Comparison of ENCODE assay signal across 14 cellular contexts in genomic region chr10:119723161-119723560, GRCh38. TPM values are rescaled to one million over a fixed set of nuclear protein-coding genes. Genes with fewer than 3 reads are reported as not detected.
DNase-seq lines count a peak whose midpoint lies in the region; ATAC-seq and TF ChIP-seq lines count a peak whose summit lies in the region.
"Had no signal": no experiment of that assay in that cellular context is flagged by ENCODE, and none has a peak within 500 bp of the region (broad histone marks: within the 10 kb centered on the region; RNA-seq: fewer than 3 reads in every experiment).

No MANE protein-coding gene starts in this region.

- ATAC-seq in HG03457 (IDR thresholded peaks at IDR 0.05; ENCODE audit: unreplicated experiment) = no peak
- ATAC-seq in upper lobe of left lung (ENCODE audit: low FRiP score in 2 of 2) = no peak

- H3K4me2 ChIP-seq in BLaER1 = peak overlapping the region; percentile 95; the same call in 1 of the 2 replicates

- no peaks in the 10 kb centered on the region for H3K27me3 ChIP-seq in BLaER1
- no peaks in the 10 kb centered on the region for H3K27me3 ChIP-seq in HUES48 (ENCODE audit: control insufficient read depth, insufficient read depth, low read length)
- no peaks in the 10 kb centered on the region for H3K27me3 ChIP-seq in upper lobe of left lung
- H3K27me3 ChIP-seq: SJSA1 had no signal

- H3K27ac Mint-ChIP-seq in activated T-helper 1 cell treated with anti-CD3 and anti-CD28 coated beads, Interleukin-12 subunit alpha, Interleukin-12 subunit beta, Interleukin-2, Interleukin-4 antibody, amounts not matched to agents 30 ng/mL and 10 ng/mL and 1 ng/mL, durations not matched to agents 14 hours and 24 hours and 36 hours = peak overlapping the region; percentile 1
- no peak overlapping the region for H3K27ac Mint-ChIP-seq in neural crest cell (ENCODE audit: unreplicated experiment)

- H3K36me3 ChIP-seq in BLaER1 = peaks cover 21% of the 10 kb centered on the region
- H3K36me3 ChIP-seq in HUES48 (ENCODE audit: control insufficient read depth, insufficient read depth, low read length) = no peaks in the 10 kb centered on the region
- no peaks in the 10 kb centered on the region for H3K36me3 ChIP-seq in upper lobe of left lung

- no peak for TF ChIP-seq CTCF in neural crest cell (conservative IDR thresholded peaks at IDR 0.05)
- no peak for TF ChIP-seq CTCF in upper lobe of left lung (IDR thresholded peaks at IDR 0.05)

- H3K9me3 ChIP-seq in BLaER1 = peaks cover 20% of the 10 kb centered on the region
- H3K9me3 ChIP-seq in HUES48 (ENCODE audit: control insufficient read depth, insufficient read depth, low read length) = peaks cover 7% of the 10 kb centered on the region; the same call in 1 of the 2 replicates
- no peaks in the 10 kb centered on the region for H3K9me3 ChIP-seq in upper lobe of left lung
- H3K9me3 ChIP-seq: SJSA1 had no signal

- no peak overlapping the region for H3K4me3 Mint-ChIP-seq in activated T-helper 1 cell treated with anti-CD3 and anti-CD28 coated beads, Interleukin-12 subunit alpha, Interleukin-12 subunit beta, Interleukin-2, Interleukin-4 antibody, amounts not matched to agents 30 ng/mL and 10 ng/mL and 1 ng/mL, durations not matched to agents 14 hours and 24 hours and 36 hours
- H3K4me3 Mint-ChIP-seq in neural crest cell = peak overlapping the region; percentile 56

- intact Hi-C loops in activated T-helper 1 cell treated with anti-CD3 and anti-CD28 coated beads, Interleukin-12 subunit alpha, Interleukin-12 subunit beta, Interleukin-2, Interleukin-4 antibody, amounts not matched to agents 30 ng/mL and 10 ng/mL and 1 ng/mL, durations not matched to agents 14 hours and 24 hours and 36 hours (cut with micrococcal nuclease) = no loop called here

- H3K27me3 Mint-ChIP-seq in activated T-helper 1 cell treated with anti-CD3 and anti-CD28 coated beads, Interleukin-12 subunit alpha, Interleukin-12 subunit beta, Interleukin-2, Interleukin-4 antibody, amounts not matched to agents 30 ng/mL and 10 ng/mL and 1 ng/mL, durations not matched to agents 14 hours and 24 hours and 36 hours (ENCODE audit: insufficient read depth) = no peaks in the 10 kb centered on the region
- H3K27me3 Mint-ChIP-seq in neural crest cell (ENCODE audit: low read depth) = no peaks in the 10 kb centered on the region
- H3K27me3 Mint-ChIP-seq: CD8-positive, alpha-beta memory T cell had no signal

- peaks cover 4% of the 10 kb centered on the region for H3K9me3 Mint-ChIP-seq in activated T-helper 1 cell treated with anti-CD3 and anti-CD28 coated beads, Interleukin-12 subunit alpha, Interleukin-12 subunit beta, Interleukin-2, Interleukin-4 antibody, amounts not matched to agents 30 ng/mL and 10 ng/mL and 1 ng/mL, durations not matched to agents 14 hours and 24 hours and 36 hours
- peaks cover 5% of the 10 kb centered on the region for H3K9me3 Mint-ChIP-seq in neural crest cell
- H3K9me3 Mint-ChIP-seq: CD8-positive, alpha-beta memory T cell had no signal

- H3K9ac ChIP-seq in BLaER1 = no peak overlapping the region
- no peak overlapping the region for H3K9ac ChIP-seq in HUES48 (ENCODE audit: low read depth, low read length)

- WGBS in upper lobe of left lung, 2 donors = 91 to 98% methylated on average over 2 of the region's 2 CpGs

- H3K4me3 ChIP-seq in BLaER1 (no peak overlapping the region), HUES48 (ENCODE audit: low read depth, low read length) (no peak overlapping the region), upper lobe of left lung (no peak overlapping the region)
- H3K4me3 ChIP-seq: SJSA1 had no signal

- peaks cover 40% of the 10 kb centered on the region for H3K4me1 ChIP-seq in BLaER1
- H3K4me1 ChIP-seq in HUES48 (ENCODE audit: control insufficient read depth, insufficient read depth, low read length) = peaks cover 18% of the 10 kb centered on the region
- peaks cover 14 to 23% (median 19%) of the 10 kb centered on the region in 4 donors for H3K4me1 ChIP-seq in upper lobe of left lung

- H3K4me1 Mint-ChIP-seq in activated T-helper 1 cell treated with anti-CD3 and anti-CD28 coated beads, Interleukin-12 subunit alpha, Interleukin-12 subunit beta, Interleukin-2, Interleukin-4 antibody, amounts not matched to agents 30 ng/mL and 10 ng/mL and 1 ng/mL, durations not matched to agents 14 hours and 24 hours and 36 hours (ENCODE audit: low read depth) = peaks cover 28% of the 10 kb centered on the region
- H3K4me1 Mint-ChIP-seq in neural crest cell = peaks cover 46% of the 10 kb centered on the region

- peaks cover 4% of the 10 kb centered on the region for H3K36me3 Mint-ChIP-seq in activated T-helper 1 cell treated with anti-CD3 and anti-CD28 coated beads, Interleukin-12 subunit alpha, Interleukin-12 subunit beta, Interleukin-2, Interleukin-4 antibody, amounts not matched to agents 30 ng/mL and 10 ng/mL and 1 ng/mL, durations not matched to agents 14 hours and 24 hours and 36 hours (ENCODE audit: low read depth)
- H3K36me3 Mint-ChIP-seq in neural crest cell (ENCODE audit: low read depth) = peaks cover 7% of the 10 kb centered on the region

- DNase-seq in activated T-helper 1 cell treated with anti-CD3 and anti-CD28 coated beads, Interleukin-12 subunit alpha, Interleukin-12 subunit beta, Interleukin-2, Interleukin-4 antibody, amounts not matched to agents 30 ng/mL and 10 ng/mL and 1 ng/mL, durations not matched to agents 14 hours and 24 hours and 36 hours (ENCODE audit: low spot score) = no peak
- DNase-seq in neural crest cell (ENCODE audit: low read depth, low spot score) = no peak
- DNase-seq in DMS79 (lab: John Stamatoyannopoulos, UW) = no peak
- no peak for DNase-seq in upper lobe of left lung
- DNase-seq: AML-193; CD8-positive, alpha-beta memory T cell; NCI-H1417; NCI-H1930; NCI-H2171; NCI-H774 had no signal

- no peak for TF ChIP-seq EP300 in upper lobe of left lung (IDR thresholded peaks at IDR 0.05)

- H4K20me1 ChIP-seq in BLaER1 = peaks cover 19% of the 10 kb centered on the region

- H3K27ac ChIP-seq in BLaER1 (no peak overlapping the region), HUES48 (ENCODE audit: low read depth, low read length) (peak overlapping the region; percentile 42), upper lobe of left lung (no peak overlapping the region)
- H3K27ac ChIP-seq: SJSA1 had no signal

- TF ChIP-seq POLR2A in upper lobe of left lung (IDR thresholded peaks at IDR 0.05) = no peak

RNA-seq across cellular contexts. Expression of gene INPP5F, which starts 2.7 kb away (rescaled TPM):
- total RNA-seq in activated T-helper 1 cell treated with anti-CD3 and anti-CD28 coated beads, Interleukin-12 subunit alpha, Interleukin-12 subunit beta, Interleukin-2, Interleukin-4 antibody, amounts not matched to agents 30 ng/mL and 10 ng/mL and 1 ng/mL, durations not matched to agents 14 hours and 24 hours and 36 hours = 17.7 and 19.4 TPM in 2 replicates
- total RNA-seq in neural crest cell (95.4 and 99.9 TPM in 2 replicates), upper lobe of left lung (10 to 100 TPM in 3 of 6 donors, 1 to 10 TPM in 3; 6.7 to 14.4 (median 10.1) TPM)
